6 cellular contexts compared by ENCODE assay signal in genomic region chr3:49173116-49173791, GRCh38. TPM values are rescaled to one million over a fixed set of nuclear protein-coding genes. Genes with fewer than 3 reads are reported as not detected.
DNase-seq lines count a peak whose midpoint lies in the region; ATAC-seq and TF ChIP-seq lines count a peak whose summit lies in the region.

No MANE protein-coding gene starts in this region.

- H3K4me1 Mint-ChIP-seq in chondrocyte (ENCODE audit: low read depth) (peaks cover 31% of the 10 kb centered on the region), nephron (peaks cover 47% of the 10 kb centered on the region)

- DNase-seq in H7 (peak; percentile 85), chondrocyte (ENCODE audit: low spot score) (no peak), medulla oblongata (ENCODE audit: extremely low spot score) (no peak), occipital lobe (lab: John Stamatoyannopoulos, UW) (no peak)

- peaks cover 3% of the 10 kb centered on the region for H3K36me3 Mint-ChIP-seq in chondrocyte (ENCODE audit: low read depth)
- H3K36me3 Mint-ChIP-seq in nephron (ENCODE audit: low read depth), result peaks cover 20% of the 10 kb centered on the region

- peak overlapping the region; percentile 90 for H3K4me3 Mint-ChIP-seq in chondrocyte (ENCODE audit: unreplicated experiment)
- H3K4me3 Mint-ChIP-seq in nephron, result peak overlapping the region; percentile 86 to 92 (median 92)

- no peak for ATAC-seq in esophagus mucosa

- H3K27ac Mint-ChIP-seq in chondrocyte (ENCODE audit: unreplicated experiment), result peak overlapping the region; percentile 83
- H3K27ac Mint-ChIP-seq in nephron, result peak overlapping the region; percentile 92 to 96 (median 95)

- H3K27me3 Mint-ChIP-seq in chondrocyte (ENCODE audit: low read depth) (no peaks in the 10 kb centered on the region), nephron (ENCODE audit: low read depth) (peaks cover 3% of the 10 kb centered on the region)

- H3K9me3 Mint-ChIP-seq in chondrocyte (ENCODE audit: low read depth), result no peaks in the 10 kb centered on the region
- no peaks in the 10 kb centered on the region for H3K9me3 Mint-ChIP-seq in nephron

- no peak overlapping the region for H3K4me3 ChIP-seq in H7 (ENCODE audit: insufficient read depth, low read depth, low read length)

- no peaks in the 10 kb centered on the region; the same call in 1 of the 2 replicates for H3K36me3 ChIP-seq in H7 (replicated peaks; ENCODE audit: control insufficient read depth, insufficient read depth, low read length)

- TF ChIP-seq CTCF in chondrocyte (IDR thresholded peaks at IDR 0.05), result no peak
- no peak for TF ChIP-seq CTCF in nephron (IDR thresholded peaks at IDR 0.05; ENCODE audit: unreplicated experiment in 3 of 3)

- peaks cover 2% of the 10 kb centered on the region; the same call in 1 of the 2 replicates for H3K27me3 ChIP-seq in H7 (ENCODE audit: control insufficient read depth, insufficient read depth, low read length)

RNA-seq across cellular contexts. Expression of gene KLHDC8B, which starts 1.9 kb away (rescaled TPM):
- 19.8 and 27.7 TPM in 2 replicates for total RNA-seq in H7 (2014; rRNA removed; shearing (Covaris generic))
- 15.6 to 40.8 TPM (median 35.1 TPM) in 3 replicates for total RNA-seq in chondrocyte
- total RNA-seq in esophagus mucosa, result 39.6 TPM
- 11.7 TPM for total RNA-seq in occipital lobe

RNA-seq across cellular contexts. Expression of gene CCDC71, which starts 7.1 kb away (rescaled TPM):
- total RNA-seq in H7 (2014; rRNA removed; shearing (Covaris generic)), result 37.1 and 46.4 TPM in 2 replicates
- total RNA-seq in chondrocyte (18.1 to 19.4 TPM (median 18.7 TPM) in 3 replicates), esophagus mucosa (15.7 TPM), occipital lobe (18.6 TPM)

RNA-seq across cellular contexts. Expression of gene LAMB2, which starts 40.4 kb away (rescaled TPM):
- 81.1 and 87.3 TPM in 2 replicates for total RNA-seq in H7 (2014; rRNA removed; shearing (Covaris generic))
- 824 to 1,096 TPM (median 1,075 TPM) in 3 replicates for total RNA-seq in chondrocyte
- 69.7 TPM for total RNA-seq in esophagus mucosa
- 47.6 TPM for total RNA-seq in occipital lobe

RNA-seq across cellular contexts. Expression of gene USP19, which starts 52.6 kb away (rescaled TPM):
- total RNA-seq in H7 (2014; rRNA removed; shearing (Covaris generic)), result 64.4 and 73.0 TPM in 2 replicates
- total RNA-seq in chondrocyte (34.2 to 43.4 TPM (median 35.6 TPM) in 3 replicates), esophagus mucosa (36.2 TPM), occipital lobe (49.0 TPM)
